Comparison of ENCODE assay signal across 8 cellular contexts in genomic region chr1:181936768-181937581, GRCh38.
A peak's percentile ranks its signal among the peaks of the same experiment; 100 is the strongest.
DNase-seq lines count a peak whose midpoint lies in the region; ATAC-seq, FAIRE-seq and TF ChIP-seq lines count a peak whose summit lies in the region.

No MANE protein-coding gene starts in this region.

- DNase-seq in DMS79 treated with DMSO at 0.1 percent for 48 hours (lab: John Stamatoyannopoulos, UW) (peak; percentile 92), NCI-H2196 treated with DMSO at 0.1 percent for 48 hours (lab: John Stamatoyannopoulos, UW; ENCODE audit: unreplicated experiment) (peak; percentile 67), epithelial cell of prostate (ENCODE audit: low read depth, low spot score) (peak; percentile 6), pancreas (peak in 5 of 6 donors; percentile 29 to 67 (median 43)), amniotic stem cell (lab: John Stamatoyannopoulos, UW) (no peak)
- peak; percentile 7 to 8 for DNase-seq in activated CD4-positive, alpha-beta T cell treated with anti-CD3 and anti-CD28 coated beads for 4 hours

- H3K4me1 ChIP-seq in pancreas = no peaks in the 10 kb centered on the region

- H3K36me3 ChIP-seq in pancreas = no peaks in the 10 kb centered on the region

- TF ChIP-seq CTCF in pancreas (IDR thresholded peaks at IDR 0.05) = peak; percentile 12 to 36 (median 22)

- WGBS in pancreas, 2 donors = 9 to 14% methylated on average over 9 of the region's 9 CpGs

- H3K27ac ChIP-seq in epithelial cell of prostate (no peak overlapping the region), pancreas (no peak overlapping the region)

- ATAC-seq in GM19467 (IDR thresholded peaks at IDR 0.05; ENCODE audit: unreplicated experiment) (peak; percentile 85), HG03439 (IDR thresholded peaks at IDR 0.05; ENCODE audit: unreplicated experiment) (peak; percentile 97), pancreas (peak; percentile 95 to 100 (median 98))

- no peaks in the 10 kb centered on the region for H3K27me3 ChIP-seq in pancreas

- FAIRE-seq in pancreas (lab: Jason Lieb, UNC) = no peak

- intact Hi-C loops in pancreas (cut with DNase I) = loop anchor here in 1 of 3 donors (10.0 kb wide), 1 partner anchor 452 kb away; the partner anchor contains the start of gene CACNA1E

- no peaks in the 10 kb centered on the region for H3K9me3 ChIP-seq in pancreas

- H3K4me3 ChIP-seq in pancreas = peak overlapping the region in 1 of 4 donors; percentile 23
